Comparison of ENCODE assay signal across 25 cellular contexts in genomic region chr17:6681176-6681575, GRCh38. TPM values are rescaled to one million over a fixed set of nuclear protein-coding genes. Genes with fewer than 3 reads are reported as not detected.
A peak's percentile ranks its signal among the peaks of the same experiment; 100 is the strongest.
DNase-seq lines count a peak whose midpoint lies in the region; ATAC-seq, FAIRE-seq and TF ChIP-seq lines count a peak whose summit lies in the region.
"Had no signal": no experiment of that assay in that cellular context is flagged by ENCODE, and none has a peak within 500 bp of the region (broad histone marks: within the 10 kb centered on the region; RNA-seq: fewer than 3 reads in every experiment).

No MANE protein-coding gene starts in this region.

- intact Hi-C loops in kidney (cut with DNase I) (no loop called here), Right ventricle myocardium inferior (cut with DNase I) (no loop called here)

- no peak for FAIRE-seq in kidney (lab: Jason Lieb, UNC)
- FAIRE-seq: A204.1, GM12892, GM18507 had no signal

- no peaks in the 10 kb centered on the region for H3K36me3 ChIP-seq in BLaER1 treated with 17β-estradiol and CSF1 and Interleukin-3, amounts not matched to agents 10 nM and 100 nM
- H3K36me3 ChIP-seq in RWPE2 (ENCODE audit: low read depth) (no peaks in the 10 kb centered on the region), kidney (ENCODE audit: control insufficient read depth in 1 of 2, insufficient read depth in 2 of 2, low read length in 2 of 2) (no peaks in the 10 kb centered on the region), SJCRH30 (no peaks in the 10 kb centered on the region)
- H3K36me3 ChIP-seq: BE2C had no signal

- H3K27ac ChIP-seq in BLaER1 treated with 17β-estradiol and CSF1 and Interleukin-3, amounts not matched to agents 10 nM and 100 nM = no peak overlapping the region
- H3K27ac ChIP-seq in RWPE2 (ENCODE audit: poor library complexity, severe bottlenecking) (peak overlapping the region; percentile 41), kidney (ENCODE audit: low read depth in 2 of 2, low read length in 2 of 2) (no peak overlapping the region), SJCRH30 (no peak overlapping the region)
- H3K27ac ChIP-seq: HL-60 had no signal

- 0 out of 22 replicates have a peak, but pooled peaks cover 0 to 9% (median 0%) of the 10 kb centered on the region in 11 experiments for H3K9me3 ChIP-seq in BLaER1 treated with 17β-estradiol and CSF1 and Interleukin-3, amounts not matched to agents 10 nM and 100 nM (replicated peaks in 1 of 11)
- H3K9me3 ChIP-seq in RWPE2 (ENCODE audit: severe bottlenecking) (no peaks in the 10 kb centered on the region), kidney (ENCODE audit: control insufficient read depth in 1 of 2, low read length in 2 of 2) (no peaks in the 10 kb centered on the region), SJCRH30 (replicated peaks) (no peaks in the 10 kb centered on the region)
- H3K9me3 ChIP-seq: BE2C had no signal

- ATAC-seq in RWPE2 (ENCODE audit: low read depth) = no peak
- ATAC-seq in Right ventricle myocardium inferior = no peak
- no peak for ATAC-seq in GM21515 (IDR thresholded peaks at IDR 0.05; ENCODE audit: unreplicated experiment)
- ATAC-seq: HCT116 had no signal

- peaks cover 0 to 27% (median 21%) of the 10 kb centered on the region in 11 experiments; a peak in 17 of 22 replicates for H4K20me1 ChIP-seq in BLaER1 treated with 17β-estradiol and CSF1 and Interleukin-3, amounts not matched to agents 10 nM and 100 nM

- peaks cover 12 to 48% (median 33%) of the 10 kb centered on the region in 10 experiments for H3K4me1 ChIP-seq in BLaER1 treated with 17β-estradiol and CSF1 and Interleukin-3, amounts not matched to agents 10 nM and 100 nM
- peaks cover 27% of the 10 kb centered on the region for H3K4me1 ChIP-seq in RWPE2 (ENCODE audit: insufficient read depth, poor library complexity, severe bottlenecking)
- H3K4me1 ChIP-seq in kidney (ENCODE audit: control insufficient read depth in 1 of 2, insufficient read depth in 1 of 2, low read depth in 1 of 2, low read length in 2 of 2) = no peaks in the 10 kb centered on the region
- H3K4me1 ChIP-seq in SJCRH30 = no peaks in the 10 kb centered on the region
- H3K4me1 ChIP-seq: BE2C had no signal

- TF ChIP-seq CTCF in RWPE2 (IDR thresholded peaks at IDR 0.05; ENCODE audit: poor library complexity, severe bottlenecking) (no peak), epithelial cell of esophagus (IDR thresholded peaks at IDR 0.05; ENCODE audit: insufficient read depth, low read depth, low read length, missing control alignments) (no peak), kidney (IDR thresholded peaks at IDR 0.05; ENCODE audit: borderline replicate concordance, extremely low read depth, insufficient read depth) (no peak)

- H3K9ac ChIP-seq in BLaER1 treated with 17β-estradiol and CSF1 and Interleukin-3, amounts not matched to agents 10 nM and 100 nM = no peak overlapping the region
- H3K9ac ChIP-seq in kidney (ENCODE audit: low read length in 2 of 2) = no peak overlapping the region

- peaks cover 34 to 65% (median 44%) of the 10 kb centered on the region in 11 experiments for H3K27me3 ChIP-seq in BLaER1 treated with 17β-estradiol and CSF1 and Interleukin-3, amounts not matched to agents 10 nM and 100 nM
- H3K27me3 ChIP-seq in RWPE2 (ENCODE audit: insufficient read depth, poor library complexity, severe bottlenecking) = no peaks in the 10 kb centered on the region
- peaks cover 5% of the 10 kb centered on the region for H3K27me3 ChIP-seq in SJCRH30
- H3K27me3 ChIP-seq: BE2C had no signal

- DNase-seq in RWPE2 (ENCODE audit: low spot score) (no peak), epithelial cell of esophagus (ENCODE audit: low read depth) (peak; percentile 18), kidney (peak; percentile 12), SJCRH30 (no peak), Right ventricle myocardium inferior (ENCODE audit: missing footprints) (no peak)
- DNase-seq: ACHN; BE2C; CD4-positive, alpha-beta memory T cell; DMS153; DMS79; GDM1; GOT3; H7; HFFc6; IMR-90 had no signal

- H3K4me3 ChIP-seq in BLaER1 treated with 17β-estradiol and CSF1 and Interleukin-3, amounts not matched to agents 10 nM and 100 nM = no peak overlapping the region
- H3K4me3 ChIP-seq in RWPE2 (ENCODE audit: severe bottlenecking) = no peak overlapping the region
- H3K4me3 ChIP-seq in epithelial cell of esophagus (ENCODE audit: low read length) = no peak overlapping the region
- H3K4me3 ChIP-seq in kidney (ENCODE audit: low read length in 2 of 2) = no peak overlapping the region
- no peak overlapping the region for H3K4me3 ChIP-seq in SJCRH30

- peak overlapping the region in 7 of 11 experiments; percentile 16 to 72 (median 35); a peak in 7 of 22 replicates for H3K4me2 ChIP-seq in BLaER1 treated with 17β-estradiol and CSF1 and Interleukin-3, amounts not matched to agents 10 nM and 100 nM

RNA-seq across cellular contexts. Expression of gene C17orf100, which starts 29.6 kb away (rescaled TPM):
- total RNA-seq in kidney (3.4 TPM), Right ventricle myocardium inferior (0.92 TPM)
- 3.7 TPM for polyA plus RNA-seq in kidney (ENCODE audit: insufficient read depth, low read depth, low replicate concordance)
- total RNA-seq in SJCRH30 (2014; rRNA removed; shearing (Covaris generic)) = 1.4 and 1.9 TPM in 2 replicates

RNA-seq across cellular contexts. Expression of gene MED31, which starts 29.8 kb away (rescaled TPM):
- total RNA-seq in kidney = 15.9 TPM
- polyA plus RNA-seq in kidney (ENCODE audit: insufficient read depth, low read depth, low replicate concordance) = 21.0 TPM
- total RNA-seq in SJCRH30 (2014; rRNA removed; shearing (Covaris generic)) = 20.1 and 22.1 TPM in 2 replicates
- total RNA-seq in Right ventricle myocardium inferior = 16.5 TPM

RNA-seq across cellular contexts. Expression of gene SLC13A5, which starts 32.0 kb away (rescaled TPM):
- not detected for total RNA-seq in kidney
- not detected for polyA plus RNA-seq in kidney (ENCODE audit: insufficient read depth, low read depth, low replicate concordance)
- not detected in 2 replicates for total RNA-seq in SJCRH30 (2014; rRNA removed; shearing (Covaris generic))
- total RNA-seq in Right ventricle myocardium inferior = not detected
- total RNA-seq: CD4-positive, alpha-beta memory T cell; Daoy; HFFc6; HT1080; IMR-90 had no signal
- polyA plus RNA-seq: CD14-positive monocyte; CD4-positive, alpha-beta memory T cell; IMR-90 had no signal

RNA-seq across cellular contexts. Expression of gene TXNDC17, which starts 40.3 kb away (rescaled TPM):
- total RNA-seq in kidney (56.7 TPM), Right ventricle myocardium inferior (52.9 TPM)
- 394 TPM for polyA plus RNA-seq in kidney (ENCODE audit: insufficient read depth, low read depth, low replicate concordance)
- 62.0 and 66.1 TPM in 2 replicates for total RNA-seq in SJCRH30 (2014; rRNA removed; shearing (Covaris generic))

RNA-seq across cellular contexts. Expression of gene KIAA0753, which starts 40.7 kb away (rescaled TPM):
- total RNA-seq in kidney = 21.8 TPM
- 4.2 TPM for polyA plus RNA-seq in kidney (ENCODE audit: insufficient read depth, low read depth, low replicate concordance)
- 9.6 and 14.3 TPM in 2 replicates for total RNA-seq in SJCRH30 (2014; rRNA removed; shearing (Covaris generic))
- total RNA-seq in Right ventricle myocardium inferior = 5.1 TPM

Comparison
In these comparisons a context has a peak if more than half of its experiments do, and no peak if none do; other contexts are left out.
1. DNase-seq: peak in epithelial cell of esophagus (single experiment) and kidney (single experiment); none in RWPE2 (single experiment), SJCRH30 (0 of 2) and Right ventricle myocardium inferior (single experiment).